1 cellular context compared by ENCODE assay signal in the genomic region with DNA sequence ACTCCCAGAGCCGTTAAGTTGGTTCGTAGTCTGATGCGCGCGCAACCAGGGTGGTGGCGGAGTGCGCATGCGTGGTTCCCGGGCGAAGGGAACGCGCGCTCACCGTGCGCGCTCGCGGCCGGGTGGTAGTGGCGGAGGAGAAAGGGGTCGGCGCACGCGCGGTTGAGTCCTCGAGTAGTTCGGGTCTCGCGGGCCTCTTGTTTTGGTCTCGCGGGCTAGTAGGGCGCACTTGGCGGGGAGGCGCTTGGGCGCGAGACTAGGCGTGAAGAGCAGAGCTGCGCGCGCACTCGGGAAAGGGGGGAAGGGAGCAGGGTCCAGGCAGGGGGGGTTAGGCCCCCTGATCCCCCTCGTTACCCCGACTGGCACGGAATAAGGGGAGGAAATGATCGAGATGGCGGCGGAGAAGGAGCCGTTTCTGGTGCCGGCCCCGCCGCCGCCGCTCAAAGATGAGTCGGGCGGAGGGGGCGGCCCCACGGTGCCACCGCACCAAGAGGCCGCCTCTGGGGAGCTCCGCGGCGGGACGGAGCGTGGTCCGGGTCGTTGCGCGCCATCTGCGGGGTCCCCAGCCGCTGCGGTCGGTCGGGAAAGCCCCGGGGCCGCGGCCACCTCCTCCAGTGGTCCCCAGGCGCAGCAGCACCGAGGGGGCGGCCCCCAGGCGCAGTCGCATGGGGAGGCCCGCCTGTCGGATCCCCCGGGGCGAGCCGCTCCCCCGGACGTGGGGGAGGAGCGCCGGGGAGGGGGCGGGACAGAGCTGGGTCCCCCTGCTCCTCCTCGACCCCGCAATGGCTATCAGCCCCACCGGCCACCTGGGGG.
A peak's percentile ranks its signal among the peaks of the same experiment; 100 is the strongest.
TF ChIP-seq lines count a peak whose summit lies in the region.

Gene MEPCE (plus strand): TSS at position 195 of the 813 bp plus-strand sequence. CDS start 188 bp downstream, at position 383.

TF ChIP-seq in HepG2, 621 proteins besides CTCF, POLR2A, EP300 and RAD21 (continued from another document and continues in another):
- TF ChIP-seq ZSCAN29 (CRISPR knock-in tag; conservative IDR thresholded peaks at IDR 0.05), result no peak
- TF ChIP-seq, protein P1, sequence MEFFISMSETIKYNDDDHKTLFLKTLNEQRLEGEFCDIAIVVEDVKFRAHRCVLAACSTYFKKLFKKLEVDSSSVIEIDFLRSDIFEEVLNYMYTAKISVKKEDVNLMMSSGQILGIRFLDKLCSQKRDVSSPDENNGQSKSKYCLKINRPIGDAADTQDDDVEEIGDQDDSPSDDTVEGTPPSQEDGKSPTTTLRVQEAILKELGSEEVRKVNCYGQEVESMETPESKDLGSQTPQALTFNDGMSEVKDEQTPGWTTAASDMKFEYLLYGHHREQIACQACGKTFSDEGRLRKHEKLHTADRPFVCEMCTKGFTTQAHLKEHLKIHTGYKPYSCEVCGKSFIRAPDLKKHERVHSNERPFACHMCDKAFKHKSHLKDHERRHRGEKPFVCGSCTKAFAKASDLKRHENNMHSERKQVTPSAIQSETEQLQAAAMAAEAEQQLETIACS (CRISPR knock-in tag; IDR thresholded peaks at IDR 0.05), result peak; percentile 91
- no peak for TF ChIP-seq ZNF331 (CRISPR knock-in tag; IDR thresholded peaks at IDR 0.05)
- TF ChIP-seq HOXA5 (CRISPR knock-in tag; IDR thresholded peaks at IDR 0.05), result no peak
- no peak for TF ChIP-seq CC2D1A (CRISPR knock-in tag; IDR thresholded peaks at IDR 0.05)
- no peak for TF ChIP-seq ZBTB25 (CRISPR knock-in tag; IDR thresholded peaks at IDR 0.05)
- peak; percentile 35 for TF ChIP-seq SALL1 (CRISPR knock-in tag; IDR thresholded peaks at IDR 0.05)
- TF ChIP-seq AHDC1 (CRISPR knock-in tag; IDR thresholded peaks at IDR 0.05; ENCODE audit: borderline replicate concordance), result no peak
- TF ChIP-seq MXD4 (CRISPR knock-in tag; IDR thresholded peaks at IDR 0.05), result no peak
- TF ChIP-seq SP2 (CRISPR knock-in tag; IDR thresholded peaks at IDR 0.05), result peak; percentile 42; the same call in 1 of the 2 replicates
- no peak for TF ChIP-seq PTBP1 (IDR thresholded peaks at IDR 0.05; ENCODE audit: low read depth, low read length, poor library complexity, severe bottlenecking)
- TF ChIP-seq ZBTB39 (CRISPR knock-in tag; IDR thresholded peaks at IDR 0.05), result no peak; the same call in 1 of the 2 replicates
- TF ChIP-seq ZFP91 (CRISPR knock-in tag; IDR thresholded peaks at IDR 0.05; ENCODE audit: borderline replicate concordance), result peak; percentile 70; the same call in 1 of the 2 replicates
- 0 out of 2 replicates have a peak, but pooled peaks have one; percentile 39 for TF ChIP-seq ZNF709 (CRISPR knock-in tag; IDR thresholded peaks at IDR 0.05)
- TF ChIP-seq ZSCAN9 (CRISPR knock-in tag; IDR thresholded peaks at IDR 0.05; ENCODE audit: borderline replicate concordance), result 0 out of 2 replicates have a peak, but pooled peaks have one; percentile 6
- TF ChIP-seq MLXIP (CRISPR knock-in tag; IDR thresholded peaks at IDR 0.05; ENCODE audit: borderline replicate concordance), result no peak
- TF ChIP-seq ZNF670 (CRISPR knock-in tag; IDR thresholded peaks at IDR 0.05; ENCODE audit: borderline replicate concordance), result no peak
- TF ChIP-seq, protein P2, sequence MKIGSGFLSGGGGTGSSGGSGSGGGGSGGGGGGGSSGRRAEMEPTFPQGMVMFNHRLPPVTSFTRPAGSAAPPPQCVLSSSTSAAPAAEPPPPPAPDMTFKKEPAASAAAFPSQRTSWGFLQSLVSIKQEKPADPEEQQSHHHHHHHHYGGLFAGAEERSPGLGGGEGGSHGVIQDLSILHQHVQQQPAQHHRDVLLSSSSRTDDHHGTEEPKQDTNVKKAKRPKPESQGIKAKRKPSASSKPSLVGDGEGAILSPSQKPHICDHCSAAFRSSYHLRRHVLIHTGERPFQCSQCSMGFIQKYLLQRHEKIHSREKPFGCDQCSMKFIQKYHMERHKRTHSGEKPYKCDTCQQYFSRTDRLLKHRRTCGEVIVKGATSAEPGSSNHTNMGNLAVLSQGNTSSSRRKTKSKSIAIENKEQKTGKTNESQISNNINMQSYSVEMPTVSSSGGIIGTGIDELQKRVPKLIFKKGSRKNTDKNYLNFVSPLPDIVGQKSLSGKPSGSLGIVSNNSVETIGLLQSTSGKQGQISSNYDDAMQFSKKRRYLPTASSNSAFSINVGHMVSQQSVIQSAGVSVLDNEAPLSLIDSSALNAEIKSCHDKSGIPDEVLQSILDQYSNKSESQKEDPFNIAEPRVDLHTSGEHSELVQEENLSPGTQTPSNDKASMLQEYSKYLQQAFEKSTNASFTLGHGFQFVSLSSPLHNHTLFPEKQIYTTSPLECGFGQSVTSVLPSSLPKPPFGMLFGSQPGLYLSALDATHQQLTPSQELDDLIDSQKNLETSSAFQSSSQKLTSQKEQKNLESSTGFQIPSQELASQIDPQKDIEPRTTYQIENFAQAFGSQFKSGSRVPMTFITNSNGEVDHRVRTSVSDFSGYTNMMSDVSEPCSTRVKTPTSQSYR (CRISPR knock-in tag; IDR thresholded peaks at IDR 0.05; ENCODE audit: borderline replicate concordance), result peak; percentile 61; the same call in 1 of the 2 replicates
- no peak for TF ChIP-seq ISX (CRISPR knock-in tag; conservative IDR thresholded peaks at IDR 0.05)
- TF ChIP-seq, protein P3, sequence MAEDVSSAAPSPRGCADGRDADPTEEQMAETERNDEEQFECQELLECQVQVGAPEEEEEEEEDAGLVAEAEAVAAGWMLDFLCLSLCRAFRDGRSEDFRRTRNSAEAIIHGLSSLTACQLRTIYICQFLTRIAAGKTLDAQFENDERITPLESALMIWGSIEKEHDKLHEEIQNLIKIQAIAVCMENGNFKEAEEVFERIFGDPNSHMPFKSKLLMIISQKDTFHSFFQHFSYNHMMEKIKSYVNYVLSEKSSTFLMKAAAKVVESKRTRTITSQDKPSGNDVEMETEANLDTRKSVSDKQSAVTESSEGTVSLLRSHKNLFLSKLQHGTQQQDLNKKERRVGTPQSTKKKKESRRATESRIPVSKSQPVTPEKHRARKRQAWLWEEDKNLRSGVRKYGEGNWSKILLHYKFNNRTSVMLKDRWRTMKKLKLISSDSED (CRISPR knock-in tag; IDR thresholded peaks at IDR 0.05), result no peak
- TF ChIP-seq, protein P4, sequence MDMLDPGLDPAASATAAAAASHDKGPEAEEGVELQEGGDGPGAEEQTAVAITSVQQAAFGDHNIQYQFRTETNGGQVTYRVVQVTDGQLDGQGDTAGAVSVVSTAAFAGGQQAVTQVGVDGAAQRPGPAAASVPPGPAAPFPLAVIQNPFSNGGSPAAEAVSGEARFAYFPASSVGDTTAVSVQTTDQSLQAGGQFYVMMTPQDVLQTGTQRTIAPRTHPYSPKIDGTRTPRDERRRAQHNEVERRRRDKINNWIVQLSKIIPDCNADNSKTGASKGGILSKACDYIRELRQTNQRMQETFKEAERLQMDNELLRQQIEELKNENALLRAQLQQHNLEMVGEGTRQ (IDR thresholded peaks at IDR 0.05; ENCODE audit: low read depth, low read length), result no peak
- TF ChIP-seq, protein P4 (CRISPR knock-in tag; IDR thresholded peaks at IDR 0.05; ENCODE audit: borderline replicate concordance), result no peak
- TF ChIP-seq ZNF230 (CRISPR knock-in tag; IDR thresholded peaks at IDR 0.05), result no peak
- TF ChIP-seq TAF1 (CRISPR knock-in tag; IDR thresholded peaks at IDR 0.05), result peak; percentile 52
- no peak for TF ChIP-seq ZNF367 (CRISPR knock-in tag; IDR thresholded peaks at IDR 0.05; ENCODE audit: borderline replicate concordance)
